In the genomic region with DNA sequence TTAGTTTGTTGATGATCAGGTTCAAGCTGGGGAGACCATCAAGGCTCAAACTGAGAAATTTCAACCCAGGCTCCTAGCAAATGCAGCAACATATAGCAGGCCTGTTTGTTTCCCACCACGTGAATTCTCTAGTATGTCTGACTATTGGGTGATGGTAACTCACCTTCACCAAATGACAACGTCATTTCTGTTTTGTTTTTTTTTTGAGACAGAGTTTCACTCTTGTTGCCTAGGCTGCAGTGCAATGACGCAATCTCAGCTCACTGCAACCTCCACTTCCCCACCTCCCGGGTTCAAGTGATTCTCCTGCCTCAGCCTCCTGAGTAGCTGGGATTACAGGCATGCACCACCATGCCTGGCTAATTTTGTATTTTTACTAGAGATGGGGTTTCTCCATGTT, we compare ENCODE assay signal across 3 cellular contexts. TPM values are rescaled to one million over a fixed set of nuclear protein-coding genes. Genes with fewer than 3 reads are reported as not detected.
"Had no signal": no experiment of that assay in that cellular context is flagged by ENCODE, and none has a peak within 500 bp of the region (broad histone marks: within the 10 kb centered on the region; RNA-seq: fewer than 3 reads in every experiment).

No MANE protein-coding gene starts in this region.

RNA-seq across cellular contexts. Expression of a gene that starts 39.6 kb away (rescaled TPM):
- total RNA-seq: myocyte, occipital lobe, temporal lobe had no signal
